Comparison of ENCODE assay signal across 19 cellular contexts in the genomic region with DNA sequence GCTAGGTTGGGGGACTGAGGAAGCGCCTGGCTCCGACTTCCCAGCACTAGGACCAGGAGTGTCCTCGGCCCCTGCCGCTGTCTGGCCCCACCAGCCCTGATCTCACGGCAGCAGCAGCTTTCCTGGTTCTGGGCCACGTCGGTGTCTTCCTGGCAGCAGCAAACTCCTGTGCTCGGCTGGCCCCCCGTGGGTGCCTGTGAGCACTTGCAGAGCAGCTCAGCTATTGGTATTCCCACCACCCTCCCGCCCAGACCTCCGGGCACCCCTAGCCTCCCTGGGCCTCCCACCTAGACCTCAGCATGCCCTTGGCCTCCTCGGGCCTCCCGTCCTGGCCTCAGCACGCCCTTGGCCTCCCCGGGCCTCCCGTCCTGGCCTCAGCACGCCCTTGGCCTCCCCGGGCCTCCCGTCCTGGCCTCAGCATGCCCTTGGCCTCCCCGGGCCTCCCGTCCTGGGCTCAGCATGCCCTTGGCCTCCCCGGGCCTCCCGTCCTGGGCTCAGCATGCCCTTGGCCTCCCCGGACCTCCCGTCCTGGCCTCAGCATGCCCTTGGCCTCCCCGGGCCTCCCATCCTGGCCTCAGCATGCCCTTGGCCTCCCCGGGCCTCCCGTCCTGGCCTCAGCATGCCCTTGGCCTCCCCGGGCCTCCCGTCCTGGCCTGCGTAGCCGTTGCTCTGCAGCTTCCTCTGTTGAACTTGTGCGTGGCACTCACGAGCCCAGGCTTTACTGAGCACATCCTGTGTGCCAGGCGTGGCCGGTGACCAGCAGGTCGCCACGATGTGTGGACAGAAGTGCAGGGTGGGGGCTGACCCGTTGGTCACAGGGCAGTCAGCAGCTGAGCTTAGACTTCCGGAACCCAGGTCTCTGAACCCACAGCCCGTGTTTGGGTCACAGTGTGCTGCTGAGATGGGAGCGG.
"Had no signal": no experiment of that assay in that cellular context is flagged by ENCODE, and none has a peak within 500 bp of the region (broad histone marks: within the 10 kb centered on the region; RNA-seq: fewer than 3 reads in every experiment).

No MANE protein-coding gene starts in this region.

- FAIRE-seq: astrocyte, bronchial epithelial cell had no signal

- H3K9me3 ChIP-seq: adrenal gland, esophagus squamous epithelium, gastroesophageal sphincter, heart right ventricle, thoracic aorta had no signal

- H3K36me3 ChIP-seq: adrenal gland, esophagus squamous epithelium, gastroesophageal sphincter, heart right ventricle, thoracic aorta had no signal

- H3K27ac ChIP-seq: adrenal gland, esophagus squamous epithelium, gastroesophageal sphincter, heart right ventricle, thoracic aorta had no signal

- H3K4me1 ChIP-seq: adrenal gland, esophagus squamous epithelium, gastroesophageal sphincter, heart right ventricle had no signal

- H3K4me3 ChIP-seq: adrenal gland, esophagus squamous epithelium, gastroesophageal sphincter, heart right ventricle, thoracic aorta had no signal

- ATAC-seq: gastroesophageal sphincter, heart right ventricle, WTC11 had no signal

- DNase-seq: activated gamma-delta T cell treated with Interleukin-2 at 50 U/mL for 16 hours; activated T-cell treated with anti-CD3 and anti-CD28 coated beads, Interleukin-2, amount 50 U/mL, for 1 hour; adrenal gland; cerebellar nuclear complex; cortex of kidney; endodermal cell; esophagus squamous epithelium; islet precursor cell; mammary epithelial cell; nucleus accumbens; stimulated activated CD4-positive, alpha-beta T cell treated with anti-CD3 and anti-CD28 coated beads, Interleukin-4, amount 100 ng/mL, for 1 hour; stimulated activated naive CD4-positive, alpha-beta T cell treated with Interleukin-2 at 50 U/mL for 16 hours; T1000 had no signal
